Comparison of ENCODE assay signal across 1 cellular context in genomic region chr12:109052415-109053323, GRCh38.
A peak's percentile ranks its signal among the peaks of the same experiment; 100 is the strongest.
TF ChIP-seq lines count a peak whose summit lies in the region.

USP30 (plus strand) TSS chr12:109052576; CDS start chr12:109052679, 103 bp downstream.

TF ChIP-seq in HepG2, 621 proteins besides CTCF, POLR2A, EP300 and RAD21 (continued from another document and continues in another):
- TF ChIP-seq GPBP1L1 (CRISPR knock-in tag; IDR thresholded peaks at IDR 0.05) (no peak), RFX1 (IDR thresholded peaks at IDR 0.05) (peak; percentile 91), ZBTB21 (CRISPR knock-in tag; IDR thresholded peaks at IDR 0.05) (no peak; the same call in 1 of the 2 replicates), ZNF234 (CRISPR knock-in tag; conservative IDR thresholded peaks at IDR 0.05) (no peak), TP53 (CRISPR knock-in tag; conservative IDR thresholded peaks at IDR 0.05) (peak; percentile 58; the same call in 1 of the 2 replicates), HOMEZ (CRISPR knock-in tag; IDR thresholded peaks at IDR 0.05; ENCODE audit: low read depth) (peak; percentile 39; the same call in 1 of the 2 replicates), MED8 (CRISPR knock-in tag; IDR thresholded peaks at IDR 0.05; ENCODE audit: insufficient replicate concordance) (no peak), ZNF543 (CRISPR knock-in tag; IDR thresholded peaks at IDR 0.05) (0 out of 2 replicates have a peak, but pooled peaks have one; percentile 47), KLF9 (CRISPR knock-in tag; IDR thresholded peaks at IDR 0.05; ENCODE audit: low read depth) (peak; percentile 83; the same call in 1 of the 2 replicates), PHF8 (CRISPR knock-in tag; IDR thresholded peaks at IDR 0.05) (peak; percentile 95), CBX2 (IDR thresholded peaks at IDR 0.05; ENCODE audit: low read depth, low read length) (no peak), CBX2 (CRISPR knock-in tag; IDR thresholded peaks at IDR 0.05; ENCODE audit: low read depth) (no peak), MXI1 (IDR thresholded peaks at IDR 0.05; ENCODE audit: borderline replicate concordance, low read depth, low read length) (peak; percentile 88; the same call in 2 of the 3 replicates), KLF12 (CRISPR knock-in tag; IDR thresholded peaks at IDR 0.05; ENCODE audit: borderline replicate concordance) (0 out of 2 replicates have a peak, but pooled peaks have one; percentile 48), IRX3 (CRISPR knock-in tag; IDR thresholded peaks at IDR 0.05; ENCODE audit: borderline replicate concordance, low read depth) (no peak), HMG20A (CRISPR knock-in tag; IDR thresholded peaks at IDR 0.05; ENCODE audit: borderline replicate concordance) (no peak), ZNF598 (CRISPR knock-in tag; IDR thresholded peaks at IDR 0.05; ENCODE audit: borderline replicate concordance) (peak; percentile 45; the same call in 1 of the 2 replicates), HMGXB4 (CRISPR knock-in tag; IDR thresholded peaks at IDR 0.05; ENCODE audit: borderline replicate concordance in 1 of 2, low read depth in 1 of 2) (peak; percentile 94 to 97), ETV6 (CRISPR knock-in tag; conservative IDR thresholded peaks at IDR 0.05) (no peak), NFYB (CRISPR knock-in tag; IDR thresholded peaks at IDR 0.05) (peak; percentile 14; the same call in 1 of the 2 replicates), MYC (CRISPR knock-in tag; IDR thresholded peaks at IDR 0.05; ENCODE audit: borderline replicate concordance) (peak; percentile 80; the same call in 1 of the 2 replicates), HBP1 (CRISPR knock-in tag; IDR thresholded peaks at IDR 0.05; ENCODE audit: low read depth) (peak; percentile 89), ZBTB14 (CRISPR knock-in tag; IDR thresholded peaks at IDR 0.05) (peak; percentile 23; the same call in 1 of the 2 replicates), PAXIP1 (CRISPR knock-in tag; conservative IDR thresholded peaks at IDR 0.05) (peak; percentile 52; the same call in 1 of the 2 replicates), ZNF616 (CRISPR knock-in tag; IDR thresholded peaks at IDR 0.05; ENCODE audit: low read depth) (peak; percentile 68; the same call in 1 of the 2 replicates), ZNF781 (CRISPR knock-in tag; IDR thresholded peaks at IDR 0.05; ENCODE audit: borderline replicate concordance, not compliant biosample characterization) (peak; percentile 34), TFAP4 (IDR thresholded peaks at IDR 0.05; ENCODE audit: borderline replicate concordance, low read depth) (peak; percentile 71; the same call in 1 of the 2 replicates), FOXP1 (IDR thresholded peaks at IDR 0.05) (no peak), FOXP1 (CRISPR knock-in tag; IDR thresholded peaks at IDR 0.05) (peak; percentile 41; the same call in 1 of the 2 replicates), IKZF1 (IDR thresholded peaks at IDR 0.05) (no peak), SP1 (IDR thresholded peaks at IDR 0.05) (no peak), SP1 (CRISPR knock-in tag; IDR thresholded peaks at IDR 0.05) (peak; percentile 95), ZSCAN5A (CRISPR knock-in tag; IDR thresholded peaks at IDR 0.05; ENCODE audit: borderline replicate concordance) (no peak), ZFP36 (IDR thresholded peaks at IDR 0.05; ENCODE audit: borderline replicate concordance, low read depth, low read length, partially characterized antibody) (no peak), ZNF232 (CRISPR knock-in tag; IDR thresholded peaks at IDR 0.05; ENCODE audit: borderline replicate concordance) (peak; percentile 74; the same call in 1 of the 2 replicates), ZNF749 (CRISPR knock-in tag; IDR thresholded peaks at IDR 0.05; ENCODE audit: borderline replicate concordance) (peak; percentile 59; the same call in 1 of the 2 replicates), TFE3 (CRISPR knock-in tag; IDR thresholded peaks at IDR 0.05) (0 out of 2 replicates have a peak, but pooled peaks have one; percentile 49), ZNF260 (CRISPR knock-in tag; IDR thresholded peaks at IDR 0.05; ENCODE audit: borderline replicate concordance, low read depth) (no peak), ZNF30 (CRISPR knock-in tag; IDR thresholded peaks at IDR 0.05) (no peak), NCOA2 (CRISPR knock-in tag; IDR thresholded peaks at IDR 0.05) (peak; percentile 61; the same call in 1 of the 2 replicates), ERF (CRISPR knock-in tag; IDR thresholded peaks at IDR 0.05) (peak; percentile 88), ZNF432 (CRISPR knock-in tag; IDR thresholded peaks at IDR 0.05; ENCODE audit: borderline replicate concordance) (no peak), ZNF607 (CRISPR knock-in tag; IDR thresholded peaks at IDR 0.05; ENCODE audit: borderline replicate concordance) (peak; percentile 73), GABPA (IDR thresholded peaks at IDR 0.05; ENCODE audit: low read depth, low read length) (peak; percentile 99), GABPA (CRISPR knock-in tag; IDR thresholded peaks at IDR 0.05; ENCODE audit: low read depth) (peak; percentile 98), CSRNP1 (CRISPR knock-in tag; IDR thresholded peaks at IDR 0.05) (peak; percentile 82)
